12 cellular contexts compared by ENCODE assay signal in the genomic region with DNA sequence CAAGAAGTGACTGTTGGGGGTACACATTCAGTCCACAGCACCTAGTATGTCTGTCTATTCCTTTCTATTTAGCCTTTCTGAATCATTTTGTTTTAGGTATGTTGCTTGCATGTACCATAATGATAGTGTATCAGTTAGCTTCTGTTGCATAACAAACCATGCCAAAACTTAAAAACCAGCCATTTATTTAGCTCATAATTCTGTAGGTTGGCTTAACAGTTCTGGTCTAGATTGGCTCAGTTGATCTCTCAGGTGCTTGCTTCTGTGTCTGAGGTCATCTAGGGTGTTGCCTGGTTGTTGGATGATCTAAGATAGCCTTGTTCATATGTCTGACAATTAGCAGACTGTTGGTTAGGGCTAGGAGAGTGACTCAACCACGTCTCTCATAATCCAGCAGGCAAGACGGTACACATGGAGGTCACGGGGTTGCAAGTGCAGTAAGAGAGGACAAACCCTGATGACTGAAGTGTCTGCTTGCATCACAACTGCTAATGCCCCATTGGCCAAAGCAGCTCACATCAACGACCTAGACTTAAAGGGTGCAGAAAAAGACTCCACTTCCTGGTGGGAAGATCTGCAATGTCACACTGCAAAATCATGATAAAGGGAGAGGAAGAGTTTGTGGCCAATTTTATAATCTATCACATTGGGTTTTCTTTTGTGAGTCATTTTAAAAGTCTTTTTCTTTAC. TPM values are rescaled to one million over a fixed set of nuclear protein-coding genes. Genes with fewer than 3 reads are reported as not detected.
DNase-seq lines count a peak whose midpoint lies in the region; ATAC-seq and TF ChIP-seq lines count a peak whose summit lies in the region.
"Had no signal": no experiment of that assay in that cellular context is flagged by ENCODE, and none has a peak within 500 bp of the region (broad histone marks: within the 10 kb centered on the region; RNA-seq: fewer than 3 reads in every experiment).

No MANE protein-coding gene starts in this region.

- no peak overlapping the region for H3K18ac ChIP-seq in mesendoderm (ENCODE audit: low read length)

- H3K4me1 ChIP-seq in lung (ENCODE audit: control insufficient read depth in 2 of 2, insufficient read depth in 2 of 2, low read length in 2 of 2) (no peaks in the 10 kb centered on the region), mesendoderm (ENCODE audit: control insufficient read depth, low read depth, low read length) (no peaks in the 10 kb centered on the region), gastroesophageal sphincter (no peaks in the 10 kb centered on the region)

- DNase-seq in GDM1 (lab: John Stamatoyannopoulos, UW), result peak; percentile 31
- peak; percentile 90 to 91 for DNase-seq in HL-60 (ENCODE audit: low read depth in 1 of 2, low spot score in 1 of 2)
- peak; percentile 33 for DNase-seq in UCSD-AML1 (lab: John Stamatoyannopoulos, UW; ENCODE audit: unreplicated experiment)
- no peak for DNase-seq in lung (ENCODE audit: low spot score)
- no peak for DNase-seq in iPS-NIHi11 (ENCODE audit: low spot score)
- DNase-seq in mesendoderm, result no peak
- DNase-seq: left ventricle myocardium inferior, NCI-H1436 had no signal

- H3K9me3 ChIP-seq in lung (ENCODE audit: control insufficient read depth in 2 of 2, insufficient read depth in 1 of 2, low read length in 1 of 2) (no peaks in the 10 kb centered on the region), gastroesophageal sphincter (no peaks in the 10 kb centered on the region)
- H3K9me3 ChIP-seq: left ventricle myocardium inferior, tibial nerve had no signal

- no peak overlapping the region for H2BK15ac ChIP-seq in mesendoderm (replicated peaks; ENCODE audit: low read depth)

- no peak overlapping the region for H2AK5ac ChIP-seq in mesendoderm (ENCODE audit: low read length)

- H3K79me1 ChIP-seq in mesendoderm (ENCODE audit: low read length), result no peaks in the 10 kb centered on the region

- TF ChIP-seq POLR2A in gastroesophageal sphincter (IDR thresholded peaks at IDR 0.05), result no peak

- no peak overlapping the region for H2BK120ac ChIP-seq in mesendoderm (ENCODE audit: low read depth, low read length)

- ATAC-seq in lung (ENCODE audit: insufficient read depth, low FRiP score), result peak; percentile 67
- no peak for ATAC-seq in gastroesophageal sphincter
- no peak for ATAC-seq in GM21717 (IDR thresholded peaks at IDR 0.05; ENCODE audit: unreplicated experiment)

- H3K56ac ChIP-seq in mesendoderm (ENCODE audit: low read length), result no peak overlapping the region

- no peak overlapping the region for H3K4me2 ChIP-seq in mesendoderm (ENCODE audit: low read length)

- no peak overlapping the region for H3K9ac ChIP-seq in mesendoderm (ENCODE audit: low read length)

- WGBS in lung, 2 donors, result 27 to 44% methylated on average over 4 of the region's 4 CpGs
- WGBS in mesendoderm (ENCODE audit: extremely low coverage, insufficient coverage, low lambda C conversion rate), result no CpG with 5 or more reads among the region's 4 CpGs
- WGBS in gastroesophageal sphincter (ENCODE audit: low coverage in 1 of 2), 2 donors, result 60 to 74% methylated on average over 1 to 4 of the region's 4 CpGs

- H3K4me3 ChIP-seq in HL-60 (replicated peaks; ENCODE audit: insufficient read depth, low read length) (no peak overlapping the region), lung (no peak overlapping the region), mesendoderm (ENCODE audit: low read length) (no peak overlapping the region), gastroesophageal sphincter (no peak overlapping the region)
- H3K4me3 ChIP-seq: left ventricle myocardium inferior, skin epidermis, tibial nerve had no signal

- no peaks in the 10 kb centered on the region for H3K27me3 ChIP-seq in HL-60 (ENCODE audit: insufficient read depth, poor library complexity, severe bottlenecking)
- no peaks in the 10 kb centered on the region for H3K27me3 ChIP-seq in lung (ENCODE audit: control insufficient read depth, insufficient read depth)
- H3K27me3 ChIP-seq in mesendoderm (ENCODE audit: insufficient read depth, low read length, poor library complexity), result no peaks in the 10 kb centered on the region
- H3K27me3 ChIP-seq in gastroesophageal sphincter, result no peaks in the 10 kb centered on the region
- H3K27me3 ChIP-seq: tibial nerve had no signal

- H3K79me2 ChIP-seq in mesendoderm (ENCODE audit: control insufficient read depth, insufficient read depth, low read length), result no peaks in the 10 kb centered on the region

- H2BK5ac ChIP-seq in mesendoderm (ENCODE audit: low read length), result no peak overlapping the region

- H4K8ac ChIP-seq in mesendoderm (ENCODE audit: low read depth, low read length), result no peak overlapping the region

- TF ChIP-seq CTCF in HL-60 (IDR thresholded peaks at IDR 0.05; ENCODE audit: insufficient read depth, low read length) (no peak), lung (IDR thresholded peaks at IDR 0.05; ENCODE audit: control extremely low read depth, extremely low read depth) (no peak), gastroesophageal sphincter (IDR thresholded peaks at IDR 0.05) (no peak)

- TF ChIP-seq EP300 in gastroesophageal sphincter (IDR thresholded peaks at IDR 0.05), result no peak

- peak overlapping the region; percentile 12 for H3K27ac ChIP-seq in HL-60 (replicated peaks)
- H3K27ac ChIP-seq in lung (ENCODE audit: low read depth in 1 of 2, low read length in 1 of 2), result no peak overlapping the region
- no peak overlapping the region for H3K27ac ChIP-seq in mesendoderm (ENCODE audit: low read depth, low read length)
- H3K27ac ChIP-seq in gastroesophageal sphincter, result no peak overlapping the region
- H3K27ac ChIP-seq: left ventricle myocardium inferior, skin epidermis, tibial nerve had no signal

- no peak overlapping the region for H3K4ac ChIP-seq in mesendoderm (ENCODE audit: low read depth, low read length)

- H3K36me3 ChIP-seq in lung (ENCODE audit: control insufficient read depth in 2 of 2, insufficient read depth in 2 of 2, low read length in 2 of 2) (no peaks in the 10 kb centered on the region), mesendoderm (ENCODE audit: control insufficient read depth, insufficient read depth, low read length) (no peaks in the 10 kb centered on the region), gastroesophageal sphincter (no peaks in the 10 kb centered on the region)
- H3K36me3 ChIP-seq: left ventricle myocardium inferior, tibial nerve had no signal

- no peak overlapping the region for H4K5ac ChIP-seq in mesendoderm (ENCODE audit: low read length)

- no peak overlapping the region for H3K23ac ChIP-seq in mesendoderm (ENCODE audit: low read length)

RNA-seq across cellular contexts. Expression of a gene that starts 6.8 kb away (rescaled TPM):
- 100 to 1,000 TPM; 239 to 372 TPM for total RNA-seq in lung
- 10 to 100 TPM; 33.8 to 87.1 TPM for polyA plus RNA-seq in lung
- polyA plus RNA-seq in mesendoderm (2013, experiment 1 of 2), result 77.6 TPM
- polyA plus RNA-seq in mesendoderm (2013, experiment 2 of 2), result 82.4 TPM
- total RNA-seq in gastroesophageal sphincter, result 100 to 1,000 TPM; 151 to 290 (median 186) TPM

Comparison
In these comparisons a context has a peak if more than half of its experiments do, and no peak if none do; other contexts are left out.
1. DNase-seq: peak in GDM1 (single experiment), HL-60 (2 of 2) and UCSD-AML1 (single experiment); none in lung (single experiment), iPS-NIHi11 (single experiment) and mesendoderm (single experiment).